ENCODE assay signal across 8 cellular contexts in genomic region chr6:152271681-152272464, GRCh38.
DNase-seq lines count a peak whose midpoint lies in the region; ATAC-seq and TF ChIP-seq lines count a peak whose summit lies in the region.

No MANE protein-coding gene starts in this region.

- CTCF ChIA-PET in WTC11 (lab: Charles Lee) = interaction anchor here (1.2 kb wide), 2 partner anchors 30 to 507 kb away, joined by 3 read pairs; no protein-coding TSS in a partner anchor

- ATAC-seq in GM18505 (IDR thresholded peaks at IDR 0.05; ENCODE audit: unreplicated experiment) = peak; percentile 53
- ATAC-seq in HG03095 (IDR thresholded peaks at IDR 0.05; ENCODE audit: unreplicated experiment) = peak; percentile 65
- ATAC-seq in natural killer cell treated with Interleukin-12 subunit alpha and Interleukin-12 subunit beta and Interleukin-15 and Interleukin-18, amount 100 ng/mL, for 72 hours = peak in 1 of 2 donors; percentile 81
- no peak for ATAC-seq in stimulated activated naive CD8-positive, alpha-beta T cell treated with anti-CD3 and anti-CD28 coated beads, Interleukin-15, Interleukin-2, amounts not matched to agents 100 U/mL and 50 U/mL, for 24 hours
- no peak for ATAC-seq in WTC11

- H3K36me3 Mint-ChIP-seq in natural killer cell treated with Interleukin-12 subunit alpha and Interleukin-12 subunit beta and Interleukin-15 and Interleukin-18, amount 100 ng/mL, for 72 hours = peaks cover 7% of the 10 kb centered on the region
- no peaks in the 10 kb centered on the region for H3K36me3 Mint-ChIP-seq in WTC11

- in situ Hi-C loops in brain microvascular endothelial cell (cut with HindIII; ENCODE audit: low pct_ligation_motif_present, low sequenced_read_pairs) = no loop called here

- POLR2A ChIA-PET in WTC11 (lab: Charles Lee) = no interaction called here

- DNase-seq in brain microvascular endothelial cell (peak; percentile 12), C1 segment of cervical spinal cord (lab: John Stamatoyannopoulos, UW) (no peak), NCI-H146 (lab: John Stamatoyannopoulos, UW) (no peak), WTC11 (ENCODE audit: low spot score) (no peak)
- no peak for DNase-seq in natural killer cell treated with Interleukin-12 subunit alpha and Interleukin-12 subunit beta and Interleukin-15 and Interleukin-18, amount 100 ng/mL, for 72 hours (ENCODE audit: low spot score)
- no peak for DNase-seq in stimulated activated naive CD8-positive, alpha-beta T cell treated with anti-CD3 and anti-CD28 coated beads, Interleukin-15, Interleukin-2, amounts not matched to agents 100 U/mL and 50 U/mL, for 24 hours

- TF ChIP-seq POLR2A in GM18505 (IDR thresholded peaks at IDR 0.05; ENCODE audit: borderline replicate concordance, extremely low read depth, insufficient read depth, insufficient read length) = no peak

- peak overlapping the region; percentile 77 for H3K4me3 Mint-ChIP-seq in natural killer cell treated with Interleukin-12 subunit alpha and Interleukin-12 subunit beta and Interleukin-15 and Interleukin-18, amount 100 ng/mL, for 72 hours
- no peak overlapping the region for H3K4me3 Mint-ChIP-seq in WTC11

- H3K27me3 ChIP-seq in brain microvascular endothelial cell (replicated peaks) = no peaks in the 10 kb centered on the region

- H3K9me3 Mint-ChIP-seq in natural killer cell treated with Interleukin-12 subunit alpha and Interleukin-12 subunit beta and Interleukin-15 and Interleukin-18, amount 100 ng/mL, for 72 hours = no peaks in the 10 kb centered on the region
- H3K9me3 Mint-ChIP-seq in WTC11 = no peaks in the 10 kb centered on the region

- H3K4me3 ChIP-seq in brain microvascular endothelial cell (ENCODE audit: low read depth, low read length) = no peak overlapping the region

- H3K36me3 ChIP-seq in brain microvascular endothelial cell (replicated peaks) = peaks cover 14% of the 10 kb centered on the region

- H3K27ac ChIP-seq in brain microvascular endothelial cell = peak overlapping the region; percentile 18

- no peaks in the 10 kb centered on the region for H3K27me3 Mint-ChIP-seq in natural killer cell treated with Interleukin-12 subunit alpha and Interleukin-12 subunit beta and Interleukin-15 and Interleukin-18, amount 100 ng/mL, for 72 hours
- no peaks in the 10 kb centered on the region for H3K27me3 Mint-ChIP-seq in WTC11 (ENCODE audit: low read depth)

- H3K27ac Mint-ChIP-seq in natural killer cell treated with Interleukin-12 subunit alpha and Interleukin-12 subunit beta and Interleukin-15 and Interleukin-18, amount 100 ng/mL, for 72 hours = peak overlapping the region; percentile 18 to 84
- H3K27ac Mint-ChIP-seq in WTC11 = no peak overlapping the region; the same call in 1 of the 2 replicates

- H3K4me1 Mint-ChIP-seq in natural killer cell treated with Interleukin-12 subunit alpha and Interleukin-12 subunit beta and Interleukin-15 and Interleukin-18, amount 100 ng/mL, for 72 hours (ENCODE audit: low read depth in 2 of 2) = peaks cover 8 to 30% of the 10 kb centered on the region in 2 donors
- peaks cover 42% of the 10 kb centered on the region for H3K4me1 Mint-ChIP-seq in WTC11

- TF ChIP-seq CTCF in brain microvascular endothelial cell (IDR thresholded peaks at IDR 0.05; ENCODE audit: low read depth, low read length, missing control alignments) = no peak
- TF ChIP-seq CTCF in WTC11 (IDR thresholded peaks at IDR 0.05) = no peak

TF ChIP-seq in WTC11, 78 proteins besides CTCF, POLR2A, EP300 and RAD21:
- TF ChIP-seq AFF4 (CRISPR knock-in tag; IDR thresholded peaks at IDR 0.05; ENCODE audit: borderline replicate concordance) = no peak
- no peak for TF ChIP-seq NR2C2 (CRISPR knock-in tag; IDR thresholded peaks at IDR 0.05)
- no peak for TF ChIP-seq GRHL2 (CRISPR knock-in tag; IDR thresholded peaks at IDR 0.05; ENCODE audit: insufficient replicate concordance, severe bottlenecking)
- no peak for TF ChIP-seq MYBL2 (CRISPR knock-in tag; IDR thresholded peaks at IDR 0.05)
- no peak for TF ChIP-seq GABPB1 (CRISPR knock-in tag; IDR thresholded peaks at IDR 0.05)
- TF ChIP-seq EMX1 (CRISPR knock-in tag; IDR thresholded peaks at IDR 0.05) = no peak
- no peak for TF ChIP-seq NFATC4 (CRISPR knock-in tag; IDR thresholded peaks at IDR 0.05)
- TF ChIP-seq ZNF317 (CRISPR knock-in tag; IDR thresholded peaks at IDR 0.05; ENCODE audit: borderline replicate concordance, low read depth) = no peak
- TF ChIP-seq JAZF1 (CRISPR knock-in tag; IDR thresholded peaks at IDR 0.05) = no peak
- no peak for TF ChIP-seq RORB (CRISPR knock-in tag; IDR thresholded peaks at IDR 0.05)
- TF ChIP-seq IRF2 (CRISPR knock-in tag; IDR thresholded peaks at IDR 0.05; ENCODE audit: borderline replicate concordance, low read depth) = no peak
- TF ChIP-seq USF2 (CRISPR knock-in tag; IDR thresholded peaks at IDR 0.05) = no peak
- no peak for TF ChIP-seq ZMAT4 (CRISPR knock-in tag; IDR thresholded peaks at IDR 0.05)
- TF ChIP-seq ATF3 (CRISPR knock-in tag; conservative IDR thresholded peaks at IDR 0.05) = no peak
- no peak for TF ChIP-seq MAX (CRISPR knock-in tag; IDR thresholded peaks at IDR 0.05)
- no peak for TF ChIP-seq JUN (CRISPR knock-in tag; IDR thresholded peaks at IDR 0.05)
- TF ChIP-seq NR3C1 (CRISPR knock-in tag; conservative IDR thresholded peaks at IDR 0.05; ENCODE audit: low read depth) = no peak

Comparison
In these comparisons a context has a peak if more than half of its experiments do, and no peak if none do; other contexts are left out.
1. ATAC-seq: peak in GM18505 (single experiment) and HG03095 (single experiment); none in stimulated activated naive CD8-positive, alpha-beta T cell treated with anti-CD3 and anti-CD28 coated beads, Interleukin-15, Interleukin-2, amounts not matched to agents 100 U/mL and 50 U/mL, for 24 hours (single experiment) and WTC11 (single experiment).